18 cellular contexts compared by ENCODE assay signal in genomic region chr13:88257706-88258105, GRCh38.
DNase-seq lines count a peak whose midpoint lies in the region; ATAC-seq, FAIRE-seq and TF ChIP-seq lines count a peak whose summit lies in the region.
"Had no signal": no experiment of that assay in that cellular context is flagged by ENCODE, and none has a peak within 500 bp of the region (broad histone marks: within the 10 kb centered on the region; RNA-seq: fewer than 3 reads in every experiment).

No MANE protein-coding gene starts in this region.

- no peak overlapping the region for H3K27ac ChIP-seq in thyroid gland
- H3K27ac ChIP-seq in colonic mucosa = no peak overlapping the region
- H3K27ac ChIP-seq: BLaER1, C4-2B had no signal

- TF ChIP-seq CTCF in astrocyte of the spinal cord (IDR thresholded peaks at IDR 0.05; ENCODE audit: low read depth, low read length) (no peak), thyroid gland (IDR thresholded peaks at IDR 0.05) (no peak), colonic mucosa (IDR thresholded peaks at IDR 0.05) (no peak)

- in situ Hi-C loops in astrocyte of the spinal cord (cut with HindIII; ENCODE audit: low sequenced_read_pairs) = no loop called here

- intact Hi-C loops in thyroid gland (cut with DNase I) (no loop called here), colonic mucosa (cut with DNase I) (no loop called here)

- FAIRE-seq in RCC 7860 (lab: Jason Lieb, UNC) = no peak
- FAIRE-seq in frontal cortex (lab: Jason Lieb, UNC) = no peak
- FAIRE-seq: GM12892 had no signal

- H3K27me3 ChIP-seq in thyroid gland (no peaks in the 10 kb centered on the region), colonic mucosa (no peaks in the 10 kb centered on the region)
- H3K27me3 ChIP-seq: BLaER1 had no signal

- H3K4me1 ChIP-seq in thyroid gland (no peaks in the 10 kb centered on the region), colonic mucosa (no peaks in the 10 kb centered on the region)
- H3K4me1 ChIP-seq: BLaER1 had no signal

- DNase-seq in RCC 7860 (ENCODE audit: low spot score) (peak; percentile 60), astrocyte of the spinal cord (ENCODE audit: low read depth, low spot score) (peak; percentile 8), kidney tubule cell (ENCODE audit: low spot score) (peak; percentile 27), thyroid gland (no peak), colonic mucosa (no peak), frontal cortex (ENCODE audit: low spot score in 2 of 2) (no peak)
- DNase-seq: Calu3; CD4-positive, CD25-positive, alpha-beta regulatory T cell; CD8-positive, alpha-beta memory T cell; DMS153; DND-41; H9 had no signal

- no peak for ATAC-seq in GM19324 (IDR thresholded peaks at IDR 0.05; ENCODE audit: low FRiP score, unreplicated experiment)
- ATAC-seq: GM23338, HCT116 had no signal

- H3K36me3 ChIP-seq in thyroid gland (no peaks in the 10 kb centered on the region), colonic mucosa (no peaks in the 10 kb centered on the region)
- H3K36me3 ChIP-seq: BLaER1 had no signal

- H3K9ac ChIP-seq in colonic mucosa (ENCODE audit: low read depth in 2 of 2, low read length in 2 of 2) = no peak overlapping the region
- H3K9ac ChIP-seq: BLaER1 had no signal

- H3K4me3 ChIP-seq in astrocyte of the spinal cord (ENCODE audit: low read depth, low read length) = no peak overlapping the region
- no peak overlapping the region for H3K4me3 ChIP-seq in thyroid gland (replicated peaks in 1 of 3)
- no peak overlapping the region for H3K4me3 ChIP-seq in colonic mucosa
- H3K4me3 ChIP-seq: BLaER1, GM23338 had no signal

- no peaks in the 10 kb centered on the region for H3K9me3 ChIP-seq in thyroid gland
- no peaks in the 10 kb centered on the region for H3K9me3 ChIP-seq in colonic mucosa
- H3K9me3 ChIP-seq: BLaER1 had no signal

- TF ChIP-seq POLR2A in thyroid gland (IDR thresholded peaks at IDR 0.05) = no peak

- 46 to 48% methylated on average over 3 of the region's 3 CpGs for WGBS in thyroid gland, 2 donors

Comparison
In these comparisons a context has a peak if more than half of its experiments do, and no peak if none do; other contexts are left out.
1. DNase-seq: peak in RCC 7860 (single experiment), astrocyte of the spinal cord (single experiment) and kidney tubule cell (single experiment); none in thyroid gland (0 of 2), colonic mucosa (single experiment) and frontal cortex (0 of 2).